8 cellular contexts compared by ENCODE assay signal in the genomic region with DNA sequence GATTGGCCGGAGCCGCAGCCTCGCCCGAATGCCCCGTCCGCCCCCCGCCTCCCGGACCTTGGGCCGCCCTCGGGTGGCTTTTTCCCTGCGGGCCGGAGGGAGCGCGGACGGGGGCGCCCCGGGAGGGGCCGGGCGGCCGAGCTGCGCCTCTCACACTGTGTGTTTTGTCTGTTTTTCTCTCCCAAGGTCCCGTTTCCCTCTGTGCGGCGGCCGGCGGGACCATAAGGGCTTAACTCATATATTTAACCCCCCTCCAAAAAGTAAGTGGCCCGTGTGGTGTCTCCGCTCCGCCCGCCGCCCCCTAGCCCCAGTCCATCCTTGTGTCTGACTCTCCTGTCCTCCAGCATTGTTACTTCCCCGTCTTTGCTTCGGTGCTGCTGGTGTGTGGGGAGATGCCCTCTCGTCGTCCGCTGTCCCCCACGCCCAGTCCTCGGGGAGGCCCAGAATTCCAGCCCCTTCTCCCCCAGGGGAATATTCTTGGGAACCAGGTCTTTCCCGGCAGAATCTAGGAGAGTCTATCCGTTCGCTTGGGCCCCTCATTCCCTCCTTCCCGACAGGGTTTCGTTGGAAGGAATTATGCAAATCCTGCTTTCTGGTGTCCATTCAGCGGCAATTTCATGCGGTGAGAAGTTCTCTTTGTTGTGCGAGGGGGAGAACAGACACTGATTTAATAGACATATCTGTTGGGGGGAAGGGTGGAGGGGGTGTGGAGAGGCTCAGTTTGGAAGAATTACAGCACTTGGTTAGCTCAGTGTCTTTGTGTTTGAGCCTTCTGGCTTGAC. TPM values are rescaled to one million over a fixed set of nuclear protein-coding genes. Genes with fewer than 3 reads are reported as not detected.
DNase-seq lines count a peak whose midpoint lies in the region; ATAC-seq and TF ChIP-seq lines count a peak whose summit lies in the region.

No MANE protein-coding gene starts in this region.

- H3K9me3 ChIP-seq in skeletal muscle satellite cell (replicated peaks; ENCODE audit: low read length): no peaks in the 10 kb centered on the region

- TF ChIP-seq CTCF in brain (conservative IDR thresholded peaks at IDR 0.05): no peak

- H3K4me1 Mint-ChIP-seq in brain: peaks cover 50% of the 10 kb centered on the region

- peaks cover 35% of the 10 kb centered on the region for H3K4me1 ChIP-seq in skeletal muscle satellite cell (ENCODE audit: control insufficient read depth, insufficient read depth, low read length)

- peak overlapping the region; percentile 89 for H3K9ac ChIP-seq in skeletal muscle satellite cell (ENCODE audit: low read depth, low read length)

- peak; percentile 15 for DNase-seq in NCI-H345 (lab: John Stamatoyannopoulos, UW)
- DNase-seq in NCI-H345 treated with DMSO at 0.1 percent for 48 hours (lab: John Stamatoyannopoulos, UW; ENCODE audit: unreplicated experiment): no peak
- peak; percentile 65 for DNase-seq in OCI-M1 (lab: John Stamatoyannopoulos, UW)
- DNase-seq in iPS-NIHi11 (ENCODE audit: low spot score): peak; percentile 15
- no peak for DNase-seq in NK-92 (lab: John Stamatoyannopoulos, UW; ENCODE audit: unreplicated experiment)

- H3K27ac Mint-ChIP-seq in brain: peak overlapping the region; percentile 98 to 100 (median 100)

- peaks cover 0 to 10% (median 5%) of the 10 kb centered on the region in 5 experiments for H3K9me3 Mint-ChIP-seq in brain

- ATAC-seq in HG02763 (IDR thresholded peaks at IDR 0.05; ENCODE audit: unreplicated experiment): peak; percentile 3

- H3K4me2 ChIP-seq in skeletal muscle satellite cell (ENCODE audit: low read length): peak overlapping the region; percentile 98

- H3K27me3 ChIP-seq in skeletal muscle satellite cell (ENCODE audit: control insufficient read depth, insufficient read depth, low read length): no peaks in the 10 kb centered on the region

- peaks cover 10% of the 10 kb centered on the region for H3K27me3 Mint-ChIP-seq in brain

- H3K4me3 ChIP-seq in skeletal muscle satellite cell (ENCODE audit: low read length): peak overlapping the region; percentile 85

- H3K4me3 Mint-ChIP-seq in brain: peak overlapping the region; percentile 97 to 100 (median 99)

- H3K36me3 Mint-ChIP-seq in brain: peaks cover 35% of the 10 kb centered on the region

- H3K36me3 ChIP-seq in skeletal muscle satellite cell (ENCODE audit: insufficient read depth, low read length): no peaks in the 10 kb centered on the region

RNA-seq across cellular contexts. Expression of gene LCOR, which starts 1.3 kb away (rescaled TPM):
- 4.4 TPM for polyA plus RNA-seq in brain (ENCODE audit: insufficient read depth, low read depth, low replicate concordance)
- total RNA-seq in skeletal muscle satellite cell (2012; rRNA removed): 14.7 and 31.5 TPM in 2 replicates

Comparison
In these comparisons a context has a peak if more than half of its experiments do, and no peak if none do; other contexts are left out.
1. DNase-seq: peak in NCI-H345 (single experiment), OCI-M1 (single experiment) and iPS-NIHi11 (single experiment); none in NCI-H345 treated with DMSO at 0.1 percent for 48 hours (single experiment) and NK-92 (single experiment).